ENCODE assay signal across 9 cellular contexts in genomic region chr2:232901711-232902578, GRCh38. TPM values are rescaled to one million over a fixed set of nuclear protein-coding genes. Genes with fewer than 3 reads are reported as not detected.
DNase-seq lines count a peak whose midpoint lies in the region; TF ChIP-seq lines count a peak whose summit lies in the region.
"Had no signal": no experiment of that assay in that cellular context is flagged by ENCODE, and none has a peak within 500 bp of the region (broad histone marks: within the 10 kb centered on the region; RNA-seq: fewer than 3 reads in every experiment).

No MANE protein-coding gene starts in this region.

- POLR2A ChIA-PET in Caco-2 (lab: Charles Lee), result no interaction called here

- no peaks in the 10 kb centered on the region for H3K9me3 ChIP-seq in SJCRH30 (replicated peaks)
- no peaks in the 10 kb centered on the region for H3K9me3 ChIP-seq in Caco-2

- no peaks in the 10 kb centered on the region for H3K27me3 Mint-ChIP-seq in Caco-2 (ENCODE audit: insufficient read depth, unreplicated experiment)

- H3K36me3 ChIP-seq in SJCRH30, result no peaks in the 10 kb centered on the region
- no peaks in the 10 kb centered on the region for H3K36me3 ChIP-seq in Caco-2 (ENCODE audit: control insufficient read depth, insufficient read depth, low read length)

- DNase-seq in activated CD4-positive, alpha-beta T cell treated with anti-CD3 and anti-CD28 coated beads for 24 hours (ENCODE audit: low read depth in 2 of 2), result peak; percentile 20 to 34
- no peak for DNase-seq in activated CD4-positive, alpha-beta T cell treated with anti-CD3 and anti-CD28 coated beads for 1 hour
- DNase-seq in SJCRH30, result peak; percentile 52 to 64
- DNase-seq in fibroblast of pulmonary artery (ENCODE audit: low read depth), result peak; percentile 89
- peak in 2 of 3 experiments; percentile 12 to 61 for DNase-seq in stimulated activated CD4-positive, alpha-beta T cell treated with anti-CD3 and anti-CD28 coated beads, TNF-alpha, amount 100 ng/mL, for 24 hours (ENCODE audit: low read depth in 3 of 3)
- DNase-seq in Caco-2, result no peak
- no peak for DNase-seq in DMS79 treated with DMSO at 0.1 percent for 48 hours (lab: John Stamatoyannopoulos, UW)
- DNase-seq in NCI-H345 (lab: John Stamatoyannopoulos, UW), result no peak
- DNase-seq: KG1 had no signal

- H3K4me1 ChIP-seq in SJCRH30 (no peaks in the 10 kb centered on the region), Caco-2 (no peaks in the 10 kb centered on the region)

- TF ChIP-seq CTCF in fibroblast of pulmonary artery (IDR thresholded peaks at IDR 0.05; ENCODE audit: low read length, missing control alignments) (no peak), Caco-2 (IDR thresholded peaks at IDR 0.05; ENCODE audit: insufficient read depth in 1 of 2, low read depth in 1 of 2, low read length in 1 of 2, severe bottlenecking in 1 of 2, unreplicated experiment in 1 of 2) (no peak)

- no peak overlapping the region for H3K27ac Mint-ChIP-seq in Caco-2 (ENCODE audit: unreplicated experiment)

- H3K4me1 Mint-ChIP-seq in Caco-2 (ENCODE audit: low read depth, unreplicated experiment), result no peaks in the 10 kb centered on the region

- intact Hi-C loops in Caco-2 (cut with micrococcal nuclease; ENCODE audit: unreplicated experiment), result no loop called here

- CTCF ChIA-PET in Caco-2 (lab: Charles Lee), result no interaction called here

- no TSS peak for BruUV-seq in Caco-2 (replicated peaks; lab: Mats Ljungman, UMichigan)

- H3K27ac ChIP-seq in SJCRH30, result no peak overlapping the region

- H3K27me3 ChIP-seq in SJCRH30, result no peaks in the 10 kb centered on the region
- H3K27me3 ChIP-seq in Caco-2 (replicated peaks; ENCODE audit: control insufficient read depth, insufficient read depth, low read length), result no peaks in the 10 kb centered on the region

- no peak overlapping the region for H3K4me3 Mint-ChIP-seq in Caco-2 (ENCODE audit: unreplicated experiment)

- H3K4me3 ChIP-seq in SJCRH30 (no peak overlapping the region), fibroblast of pulmonary artery (replicated peaks; ENCODE audit: low read depth, low read length) (no peak overlapping the region), Caco-2 (ENCODE audit: low read depth, low read length) (no peak overlapping the region)

- no peaks in the 10 kb centered on the region for H3K36me3 Mint-ChIP-seq in Caco-2 (ENCODE audit: insufficient read depth, unreplicated experiment)

- no peaks in the 10 kb centered on the region for H3K9me3 Mint-ChIP-seq in Caco-2 (ENCODE audit: unreplicated experiment)

RNA-seq across cellular contexts. Expression of gene SNORC, which starts 31.9 kb away (rescaled TPM):
- 0.33 and 0.75 TPM in 2 replicates for total RNA-seq in SJCRH30 (2014; rRNA removed; shearing (Covaris generic))
- total RNA-seq in Caco-2 (2022), result 4.3 and 4.8 TPM in 2 replicates

Comparison
In these comparisons a context has a peak if more than half of its experiments do, and no peak if none do; other contexts are left out.
1. DNase-seq: peak in activated CD4-positive, alpha-beta T cell treated with anti-CD3 and anti-CD28 coated beads for 24 hours (2 of 2), SJCRH30 (2 of 2), fibroblast of pulmonary artery (single experiment) and stimulated activated CD4-positive, alpha-beta T cell treated with anti-CD3 and anti-CD28 coated beads, TNF-alpha, amount 100 ng/mL, for 24 hours (2 of 3); none in activated CD4-positive, alpha-beta T cell treated with anti-CD3 and anti-CD28 coated beads for 1 hour (single experiment), Caco-2 (0 of 2), DMS79 treated with DMSO at 0.1 percent for 48 hours (single experiment) and NCI-H345 (single experiment).